In genomic region chr2:32489061-32489460, GRCh38 we compare ENCODE assay signal across 22 cellular contexts.
"Had no signal": no experiment of that assay in that cellular context is flagged by ENCODE, and none has a peak within 500 bp of the region (broad histone marks: within the 10 kb centered on the region; RNA-seq: fewer than 3 reads in every experiment).

No MANE protein-coding gene starts in this region.

- H3K27me3 Mint-ChIP-seq: dendritic cell treated with granulocyte-macrophage colony-stimulating factor and Interleukin-4, amounts not matched to agents 40 ng/mL and 50 ng/mL, for 4 days; effector memory CD8-positive, alpha-beta T cell; naive B cell; natural killer cell treated with Interleukin-12 subunit alpha and Interleukin-12 subunit beta and Interleukin-15 and Interleukin-18, amount 100 ng/mL, for 72 hours; stimulated activated memory B cell treated with anti-CD40 and anti-IgM and Interleukin-4, amounts not matched to agents 10 μg/mL and 1 μg/mL and 100 μg/mL, for 72 hours; type B pancreatic cell had no signal

- DNase-seq: colonic mucosa; effector memory CD8-positive, alpha-beta T cell; gastrocnemius medialis; heart left ventricle; hippocampal formation; left cardiac atrium; left lung; mucosa of descending colon; naive B cell; right cardiac atrium; sigmoid colon; stimulated activated CD4-positive, alpha-beta T cell treated with anti-CD3 and anti-CD28 coated beads, Interleukin-2, amount 100 ng/mL, for 24 hours; stimulated activated CD4-positive, alpha-beta T cell treated with anti-CD3 and anti-CD28 coated beads, Interleukin-4, amount 100 ng/mL, for 24 hours; stimulated activated naive CD8-positive, alpha-beta T cell treated with anti-CD3 and anti-CD28 coated beads, Interleukin-15, Interleukin-2, amounts not matched to agents 100 U/mL and 50 U/mL, for 24 hours; substantia nigra; testis; tibial artery had no signal

- ATAC-seq: effector memory CD8-positive, alpha-beta T cell; gastrocnemius medialis; heart left ventricle; left cardiac atrium; left lung; mucosa of descending colon; natural killer cell treated with Interleukin-12 subunit alpha and Interleukin-12 subunit beta and Interleukin-15 and Interleukin-18, amount 100 ng/mL, for 72 hours; right cardiac atrium; stimulated activated memory B cell treated with anti-CD40 and anti-IgM and Interleukin-4, amounts not matched to agents 10 μg/mL and 1 μg/mL and 100 μg/mL, for 72 hours; stimulated activated naive CD8-positive, alpha-beta T cell treated with anti-CD3 and anti-CD28 coated beads, Interleukin-15, Interleukin-2, amounts not matched to agents 100 U/mL and 50 U/mL, for 24 hours had no signal

- H3K4me1 Mint-ChIP-seq: naive B cell, neural crest cell had no signal

- H3K4me3 Mint-ChIP-seq: dendritic cell treated with granulocyte-macrophage colony-stimulating factor and Interleukin-4, amounts not matched to agents 40 ng/mL and 50 ng/mL, for 4 days; effector memory CD8-positive, alpha-beta T cell; naive B cell; natural killer cell treated with Interleukin-12 subunit alpha and Interleukin-12 subunit beta and Interleukin-15 and Interleukin-18, amount 100 ng/mL, for 72 hours; neural crest cell; stimulated activated memory B cell treated with anti-CD40 and anti-IgM and Interleukin-4, amounts not matched to agents 10 μg/mL and 1 μg/mL and 100 μg/mL, for 72 hours; type B pancreatic cell had no signal

- H3K9me3 Mint-ChIP-seq: dendritic cell treated with granulocyte-macrophage colony-stimulating factor and Interleukin-4, amounts not matched to agents 40 ng/mL and 50 ng/mL, for 4 days; effector memory CD8-positive, alpha-beta T cell; naive B cell; natural killer cell treated with Interleukin-12 subunit alpha and Interleukin-12 subunit beta and Interleukin-15 and Interleukin-18, amount 100 ng/mL, for 72 hours; neural crest cell; stimulated activated memory B cell treated with anti-CD40 and anti-IgM and Interleukin-4, amounts not matched to agents 10 μg/mL and 1 μg/mL and 100 μg/mL, for 72 hours; type B pancreatic cell had no signal

- H3K27ac Mint-ChIP-seq: dendritic cell treated with granulocyte-macrophage colony-stimulating factor and Interleukin-4, amounts not matched to agents 40 ng/mL and 50 ng/mL, for 4 days; effector memory CD8-positive, alpha-beta T cell; natural killer cell treated with Interleukin-12 subunit alpha and Interleukin-12 subunit beta and Interleukin-15 and Interleukin-18, amount 100 ng/mL, for 72 hours; stimulated activated memory B cell treated with anti-CD40 and anti-IgM and Interleukin-4, amounts not matched to agents 10 μg/mL and 1 μg/mL and 100 μg/mL, for 72 hours had no signal
